In the genomic region with DNA sequence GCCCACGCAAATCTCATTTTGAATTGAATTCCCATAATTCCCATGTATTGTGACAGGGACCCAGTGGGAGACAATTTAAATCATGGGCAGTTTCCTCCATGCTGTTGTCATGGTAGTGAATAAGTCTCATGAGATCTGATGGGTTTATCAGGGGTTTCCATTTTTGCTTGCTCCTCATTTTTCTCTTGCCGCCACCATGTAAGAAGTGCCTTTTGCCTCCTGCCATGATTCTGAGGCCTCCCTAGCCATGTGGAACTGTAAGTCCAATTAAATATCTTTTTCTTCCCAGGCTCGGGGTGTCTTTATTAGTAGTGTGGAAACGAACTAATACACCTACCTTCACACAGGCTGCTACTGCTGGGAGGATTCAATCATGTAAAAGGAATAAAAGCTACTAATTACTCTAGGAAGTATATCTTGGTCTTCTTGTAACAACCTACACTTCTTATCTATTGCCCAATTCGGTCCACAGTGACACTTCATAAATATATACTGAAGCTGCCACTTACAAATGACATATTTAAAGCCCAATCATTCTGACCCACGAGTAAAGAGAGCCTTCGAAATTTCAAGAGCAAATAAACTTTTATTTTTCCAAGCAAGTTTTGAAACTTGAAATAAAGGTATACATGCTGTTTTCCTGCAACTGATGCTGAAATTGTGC, we compare ENCODE assay signal across 7 cellular contexts.
"Had no signal": no experiment of that assay in that cellular context is flagged by ENCODE, and none has a peak within 500 bp of the region (broad histone marks: within the 10 kb centered on the region; RNA-seq: fewer than 3 reads in every experiment).

No MANE protein-coding gene starts in this region.

- ATAC-seq: GM12878 had no signal

- H3K4me3 ChIP-seq: GM12878 had no signal

- FAIRE-seq: G401.6, GM12878, GM12891, GM12892, GM18507 had no signal

- DNase-seq: GDM1, GF-D8 had no signal
